In the genomic region with DNA sequence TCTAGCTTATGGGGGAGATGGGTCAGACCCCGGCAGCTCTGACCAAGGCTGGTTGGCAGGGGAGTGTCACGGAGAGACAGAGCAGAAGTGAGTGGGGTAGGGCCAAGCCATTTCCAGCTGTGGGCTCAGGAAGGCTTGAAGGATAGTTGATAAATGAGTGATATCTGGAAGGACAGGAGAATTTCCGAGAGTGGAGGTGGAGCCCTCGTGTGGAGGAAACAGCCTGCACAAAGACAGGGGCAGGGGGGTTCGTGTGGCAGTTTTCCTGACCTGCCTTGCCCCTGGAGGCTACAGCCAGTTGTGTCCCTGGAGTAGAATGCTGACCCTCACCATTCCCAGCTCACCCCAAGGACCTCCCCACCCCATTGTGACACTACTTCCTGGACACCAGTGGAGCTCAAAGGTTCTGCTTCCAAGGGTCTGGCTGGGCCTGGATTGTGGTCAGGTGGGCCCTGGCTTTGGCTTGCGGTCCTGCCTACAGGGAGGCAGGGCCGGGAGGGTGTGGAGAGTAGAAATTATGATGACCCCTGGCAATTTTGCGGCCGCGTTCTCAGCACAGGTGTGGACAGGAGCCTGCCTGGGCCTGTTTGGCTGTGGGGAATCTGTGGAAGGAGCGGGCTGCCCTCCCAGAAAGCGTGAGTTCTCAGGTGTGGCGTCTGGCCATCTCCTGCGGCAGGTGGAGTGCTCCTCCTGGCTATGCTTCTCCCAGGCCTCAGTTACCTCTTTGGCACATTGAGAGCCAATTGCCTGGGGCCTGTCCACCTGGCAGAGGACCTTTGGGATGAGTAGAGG, we compare ENCODE assay signal across 18 cellular contexts. TPM values are rescaled to one million over a fixed set of nuclear protein-coding genes. Genes with fewer than 3 reads are reported as not detected.
DNase-seq lines count a peak whose midpoint lies in the region; ATAC-seq and TF ChIP-seq lines count a peak whose summit lies in the region.
"Had no signal": no experiment of that assay in that cellular context is flagged by ENCODE, and none has a peak within 500 bp of the region (broad histone marks: within the 10 kb centered on the region; RNA-seq: fewer than 3 reads in every experiment).

A gene with protein sequence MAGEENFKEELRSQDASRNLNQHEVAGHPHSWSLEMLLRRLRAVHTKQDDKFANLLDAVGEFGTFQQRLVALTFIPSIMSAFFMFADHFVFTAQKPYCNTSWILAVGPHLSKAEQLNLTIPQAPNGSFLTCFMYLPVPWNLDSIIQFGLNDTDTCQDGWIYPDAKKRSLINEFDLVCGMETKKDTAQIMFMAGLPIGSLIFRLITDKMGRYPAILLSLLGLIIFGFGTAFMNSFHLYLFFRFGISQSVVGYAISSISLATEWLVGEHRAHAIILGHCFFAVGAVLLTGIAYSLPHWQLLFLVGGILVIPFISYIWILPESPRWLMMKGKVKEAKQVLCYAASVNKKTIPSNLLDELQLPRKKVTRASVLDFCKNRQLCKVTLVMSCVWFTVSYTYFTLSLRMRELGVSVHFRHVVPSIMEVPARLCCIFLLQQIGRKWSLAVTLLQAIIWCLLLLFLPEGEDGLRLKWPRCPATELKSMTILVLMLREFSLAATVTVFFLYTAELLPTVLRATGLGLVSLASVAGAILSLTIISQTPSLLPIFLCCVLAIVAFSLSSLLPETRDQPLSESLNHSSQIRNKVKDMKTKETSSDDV (plus strand): TSS at position 400 of the 792 bp plus-strand sequence. CDS start 23,733 bp downstream, outside the sequence.

- no CpG with 5 or more reads among the region's 14 CpGs for WGBS in neuronal stem cell (ENCODE audit: extremely low coverage in 2 of 2, insufficient read length in 2 of 2, insufficient replicate concordance in 1 of 2), 2 donors

- ATAC-seq in GM21528 (IDR thresholded peaks at IDR 0.05; ENCODE audit: low FRiP score, unreplicated experiment), result no peak
- ATAC-seq in GM19463 (IDR thresholded peaks at IDR 0.05; ENCODE audit: unreplicated experiment), result no peak
- ATAC-seq: T-cell had no signal

- H3K9me3 ChIP-seq in neuronal stem cell (replicated peaks in 1 of 2; ENCODE audit: control insufficient read depth in 2 of 2, insufficient read depth in 1 of 2, low read depth in 1 of 2, low read length in 2 of 2), result no peaks in the 10 kb centered on the region

- H3K4me3 Mint-ChIP-seq in HFFc6, result no peak within 1 kb of the TSS
- H3K4me3 Mint-ChIP-seq: mesothelial cell of epicardium, T-cell had no signal

- H3K18ac ChIP-seq in neuronal stem cell (ENCODE audit: low read length), result peak within 1 kb of the TSS; percentile 1

- DNase-seq in NCI-H82 (lab: John Stamatoyannopoulos, UW) (peak; percentile 4), NCI-H82 treated with DMSO at 0.1 percent for 48 hours (lab: John Stamatoyannopoulos, UW; ENCODE audit: unreplicated experiment) (no peak), HFFc6 (no peak), brain microvascular endothelial cell (no peak), neuronal stem cell (ENCODE audit: low spot score) (no peak), superior temporal gyrus (ENCODE audit: extremely low spot score) (no peak)
- DNase-seq: activated CD4-positive, alpha-beta T cell treated with anti-CD3 and anti-CD28 coated beads for 1 hour; cortex of kidney; NCI-H1048; NCI-H226; PC-9; T-cell had no signal

- in situ Hi-C loops in brain microvascular endothelial cell (cut with HindIII; ENCODE audit: low pct_ligation_motif_present, low sequenced_read_pairs), result no loop called here

- H3K4me2 ChIP-seq in neuronal stem cell (ENCODE audit: insufficient read depth, low read length, poor library complexity, severe bottlenecking), result no peak within 1 kb of the TSS
- H3K4me2 ChIP-seq: PC-9, smooth muscle cell had no signal

- H3K36me3 ChIP-seq in brain microvascular endothelial cell (replicated peaks) (no peaks in the 10 kb centered on the region), neuronal stem cell (replicated peaks in 1 of 2; ENCODE audit: control insufficient read depth in 2 of 2, insufficient read depth in 2 of 2, low read length in 2 of 2) (no peaks in the 10 kb centered on the region)

- no peak within 1 kb of the TSS for H3K4ac ChIP-seq in neuronal stem cell (ENCODE audit: low read length)

- TF ChIP-seq CTCF in HFFc6 (IDR thresholded peaks at IDR 0.05), result peak; percentile 38; the same call in 1 of the 2 replicates
- peak; percentile 40 for TF ChIP-seq CTCF in brain microvascular endothelial cell (IDR thresholded peaks at IDR 0.05; ENCODE audit: low read depth, low read length, missing control alignments)

- H3K23ac ChIP-seq in neuronal stem cell (ENCODE audit: low read depth, low read length, poor library complexity), result no peak within 1 kb of the TSS

- H3K14ac ChIP-seq in neuronal stem cell (ENCODE audit: low read length), result no peak within 1 kb of the TSS

- H2BK120ac ChIP-seq in neuronal stem cell (ENCODE audit: low read depth, low read length), result no peak within 1 kb of the TSS

- H3K27ac ChIP-seq in brain microvascular endothelial cell (no peak within 1 kb of the TSS), neuronal stem cell (replicated peaks; ENCODE audit: low read length) (no peak within 1 kb of the TSS)
- H3K27ac ChIP-seq: PC-9 had no signal

- H2AFZ ChIP-seq in neuronal stem cell (ENCODE audit: low read length), result peak within 1 kb of the TSS; percentile 14
- H2AFZ ChIP-seq: PC-9 had no signal

- H3K36me3 Mint-ChIP-seq in HFFc6 (ENCODE audit: low read depth), result peaks cover 15% of the 10 kb centered on the region; the same call in 1 of the 2 replicates

- no peak within 1 kb of the TSS for H4K91ac ChIP-seq in neuronal stem cell (ENCODE audit: low read depth, low read length, poor library complexity)

- H3K4me1 ChIP-seq in neuronal stem cell (ENCODE audit: control insufficient read depth in 2 of 2, insufficient read depth in 1 of 2, low read depth in 1 of 2, low read length in 2 of 2), result peaks cover 0 to 3% of the 10 kb centered on the region in 2 donors

- no peak within 1 kb of the TSS for H3K27ac Mint-ChIP-seq in HFFc6
- H3K27ac Mint-ChIP-seq: mesothelial cell of epicardium, T-cell had no signal

- no peak within 1 kb of the TSS for H2BK12ac ChIP-seq in neuronal stem cell (ENCODE audit: low read length)

- no peak within 1 kb of the TSS for H4K8ac ChIP-seq in neuronal stem cell (ENCODE audit: low read depth, low read length)

- no peak within 1 kb of the TSS for H3K9ac ChIP-seq in neuronal stem cell (ENCODE audit: low read depth, low read length, poor library complexity)

- no peaks in the 10 kb centered on the region for H3K9me3 Mint-ChIP-seq in HFFc6
- H3K9me3 Mint-ChIP-seq: T-cell had no signal

- H3K4me1 Mint-ChIP-seq in HFFc6 (ENCODE audit: low read depth), result peaks cover 12% of the 10 kb centered on the region
- H3K4me1 Mint-ChIP-seq: mesothelial cell of epicardium, T-cell had no signal

- no peaks in the 10 kb centered on the region for H3K27me3 ChIP-seq in brain microvascular endothelial cell (replicated peaks)
- H3K27me3 ChIP-seq in neuronal stem cell (ENCODE audit: control insufficient read depth in 3 of 3, insufficient read depth in 3 of 3, low read depth in 1 of 3, low read length in 3 of 3), result no peaks in the 10 kb centered on the region

- peaks cover 2% of the 10 kb centered on the region for H3K27me3 Mint-ChIP-seq in HFFc6 (ENCODE audit: insufficient read depth)
- H3K27me3 Mint-ChIP-seq: T-cell had no signal

- peaks cover 4% of the 10 kb centered on the region for H3K79me1 ChIP-seq in neuronal stem cell (ENCODE audit: low read depth, low read length)

- H2AK5ac ChIP-seq in neuronal stem cell (ENCODE audit: low read depth, low read length), result no peak within 1 kb of the TSS

- no peak within 1 kb of the TSS for H2BK5ac ChIP-seq in neuronal stem cell (ENCODE audit: low read length)

- no peak within 1 kb of the TSS for H2BK15ac ChIP-seq in neuronal stem cell (ENCODE audit: low read length)

- H3K4me3 ChIP-seq in brain microvascular endothelial cell (ENCODE audit: low read depth, low read length) (no peak within 1 kb of the TSS), neuronal stem cell (ENCODE audit: low read length in 2 of 2) (no peak within 1 kb of the TSS)
- H3K4me3 ChIP-seq: PC-9, smooth muscle cell had no signal

RNA-seq across cellular contexts. Expression of the gene that starts here (rescaled TPM):
- total RNA-seq in HFFc6 (2021; fragmentation: NEBNext Ultra II Directional; extraction: Animal tissue kit (Norgen Biotek cat#: 25700)), result under 1 TPM in 1 of 6 experiments, not detected in 5; 0.09 TPM
- 0.03 TPM for polyA plus RNA-seq in neuronal stem cell (2013, experiment 1 of 2)
- not detected for polyA plus RNA-seq in neuronal stem cell (2013, experiment 2 of 2)
- total RNA-seq: A172, PC-9, subcutaneous adipose tissue had no signal
